8 cellular contexts compared by ENCODE assay signal in the genomic region with DNA sequence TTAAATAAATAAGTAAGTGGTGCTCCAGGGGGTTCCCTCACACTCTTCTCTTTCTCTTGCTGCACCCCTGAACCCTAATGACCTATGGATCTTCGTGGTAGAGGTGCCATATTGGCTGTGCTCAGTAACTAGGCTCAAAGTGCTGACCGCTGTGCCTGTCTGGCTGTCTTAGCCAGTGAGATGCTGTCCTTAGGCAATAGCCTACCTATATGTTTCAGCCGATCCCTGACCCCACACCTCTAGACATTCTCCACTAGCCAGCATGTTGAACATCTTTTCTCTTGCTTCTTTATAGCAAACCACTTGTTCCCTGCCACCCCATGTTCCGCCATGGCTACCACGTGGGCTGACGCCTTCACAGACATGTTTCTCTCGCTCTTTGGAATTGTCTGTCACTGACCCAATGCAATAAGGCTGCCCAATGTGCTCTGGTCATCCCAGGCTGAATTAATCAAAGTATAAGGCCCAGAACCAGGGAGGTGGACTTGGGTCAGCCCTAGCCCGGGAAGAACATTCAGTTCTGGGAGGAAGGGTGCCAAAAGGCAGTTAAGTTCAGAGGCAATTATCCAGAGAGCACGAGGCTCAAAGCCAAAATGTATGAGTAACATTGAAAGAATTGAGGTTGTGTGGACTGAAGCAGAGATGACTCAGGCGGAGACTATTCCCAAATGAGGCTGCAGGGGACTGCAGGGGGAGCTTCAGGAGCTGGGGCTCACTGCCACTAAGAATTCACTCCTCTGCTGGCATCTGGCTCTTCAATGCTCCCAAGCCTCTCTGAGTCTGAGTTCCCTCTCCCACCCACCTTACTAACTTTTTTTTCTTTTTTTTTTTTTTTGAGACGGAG. TPM values are rescaled to one million over a fixed set of nuclear protein-coding genes. Genes with fewer than 3 reads are reported as not detected.
DNase-seq lines count a peak whose midpoint lies in the region; ATAC-seq and TF ChIP-seq lines count a peak whose summit lies in the region.

No MANE protein-coding gene starts in this region.

- H3K9me3 Mint-ChIP-seq in osteocyte (ENCODE audit: unreplicated experiment) = no peaks in the 10 kb centered on the region

- H3K4me3 ChIP-seq in fibroblast of the aortic adventitia (ENCODE audit: low read depth, low read length) = no peak overlapping the region

- no peaks in the 10 kb centered on the region for H3K36me3 Mint-ChIP-seq in osteocyte (ENCODE audit: unreplicated experiment)

- TF ChIP-seq CTCF in fibroblast of the aortic adventitia (IDR thresholded peaks at IDR 0.05; ENCODE audit: insufficient read depth, low read length) (peak; percentile 55), osteocyte (IDR thresholded peaks at IDR 0.05) (peak; percentile 55)

- ATAC-seq in HG03469 (IDR thresholded peaks at IDR 0.05; ENCODE audit: unreplicated experiment) = no peak
- no peak for ATAC-seq in HG03025 (IDR thresholded peaks at IDR 0.05; ENCODE audit: low FRiP score, unreplicated experiment)
- no peak for ATAC-seq in HG03457 (IDR thresholded peaks at IDR 0.05; ENCODE audit: unreplicated experiment)

- H3K27ac Mint-ChIP-seq in osteocyte (ENCODE audit: unreplicated experiment) = peak overlapping the region; percentile 89

- DNase-seq in DMS 273 (lab: John Stamatoyannopoulos, UW; ENCODE audit: unreplicated experiment) (peak; percentile 83), RPMI7951 (ENCODE audit: low read depth) (peak; percentile 98), fibroblast of the aortic adventitia (ENCODE audit: low read depth) (peak; percentile 99), osteocyte (ENCODE audit: extremely low spot score, unreplicated experiment) (peak; percentile 91)
- no peak for DNase-seq in stimulated activated CD4-positive, alpha-beta T cell treated with anti-CD3 and anti-CD28 coated beads, Interleukin-4, amount 100 ng/mL, for 4 hours

- peak overlapping the region; percentile 30 for H3K4me3 Mint-ChIP-seq in osteocyte (ENCODE audit: unreplicated experiment)

- H3K27me3 Mint-ChIP-seq in osteocyte (ENCODE audit: unreplicated experiment) = no peaks in the 10 kb centered on the region

- H3K4me1 Mint-ChIP-seq in osteocyte (ENCODE audit: unreplicated experiment) = peaks cover 30% of the 10 kb centered on the region

RNA-seq across cellular contexts. Expression of a gene that starts 28.7 kb away (rescaled TPM):
- 10.2 and 11.9 TPM in 2 replicates for total RNA-seq in RPMI7951 (2014; rRNA removed; shearing (Covaris generic))
- 29.0 and 32.2 TPM in 2 replicates for total RNA-seq in fibroblast of the aortic adventitia (ENCODE audit: low replicate concordance)
- 64.5 and 68.0 TPM in 2 replicates for total RNA-seq in osteocyte

Comparison
In these comparisons a context has a peak if more than half of its experiments do, and no peak if none do; other contexts are left out.
1. DNase-seq: peak in DMS 273 (single experiment), RPMI7951 (single experiment), fibroblast of the aortic adventitia (single experiment) and osteocyte (single experiment); none in stimulated activated CD4-positive, alpha-beta T cell treated with anti-CD3 and anti-CD28 coated beads, Interleukin-4, amount 100 ng/mL, for 4 hours (0 of 2).